In genomic region chr11:67545280-67545679, GRCh38 we compare ENCODE assay signal across 1 cellular context.
TF ChIP-seq lines count a peak whose summit lies in the region.

No MANE protein-coding gene starts in this region.

TF ChIP-seq in HepG2, 621 proteins besides CTCF, POLR2A, EP300 and RAD21 (continued from another document):
- TF ChIP-seq ZBTB46 (CRISPR knock-in tag; IDR thresholded peaks at IDR 0.05; ENCODE audit: borderline replicate concordance), result no peak
- no peak for TF ChIP-seq CERS6 (CRISPR knock-in tag; IDR thresholded peaks at IDR 0.05)
- no peak for TF ChIP-seq THAP9 (CRISPR knock-in tag; IDR thresholded peaks at IDR 0.05; ENCODE audit: borderline replicate concordance)
- peak; percentile 68 for TF ChIP-seq PBX2 (CRISPR knock-in tag; IDR thresholded peaks at IDR 0.05)
- TF ChIP-seq ZNF775 (CRISPR knock-in tag; IDR thresholded peaks at IDR 0.05; ENCODE audit: borderline replicate concordance), result no peak
- peak; percentile 24; the same call in 1 of the 2 replicates for TF ChIP-seq BHLHE40 (IDR thresholded peaks at IDR 0.05; ENCODE audit: low read length)
- no peak for TF ChIP-seq ZNF557 (CRISPR knock-in tag; IDR thresholded peaks at IDR 0.05)
- TF ChIP-seq HNF4G (IDR thresholded peaks at IDR 0.05; ENCODE audit: borderline replicate concordance, low read depth, low read length), result no peak
- TF ChIP-seq HNF4G (CRISPR knock-in tag; IDR thresholded peaks at IDR 0.05; ENCODE audit: borderline replicate concordance, low read depth), result no peak
- TF ChIP-seq RBFOX2 (IDR thresholded peaks at IDR 0.05; ENCODE audit: low read depth, low read length), result no peak
- no peak for TF ChIP-seq ZFP37 (CRISPR knock-in tag; IDR thresholded peaks at IDR 0.05; ENCODE audit: borderline replicate concordance)
- peak; percentile 10; the same call in 1 of the 2 replicates for TF ChIP-seq SALL1 (CRISPR knock-in tag; IDR thresholded peaks at IDR 0.05)
